ENCODE assay signal across 8 cellular contexts in the genomic region with DNA sequence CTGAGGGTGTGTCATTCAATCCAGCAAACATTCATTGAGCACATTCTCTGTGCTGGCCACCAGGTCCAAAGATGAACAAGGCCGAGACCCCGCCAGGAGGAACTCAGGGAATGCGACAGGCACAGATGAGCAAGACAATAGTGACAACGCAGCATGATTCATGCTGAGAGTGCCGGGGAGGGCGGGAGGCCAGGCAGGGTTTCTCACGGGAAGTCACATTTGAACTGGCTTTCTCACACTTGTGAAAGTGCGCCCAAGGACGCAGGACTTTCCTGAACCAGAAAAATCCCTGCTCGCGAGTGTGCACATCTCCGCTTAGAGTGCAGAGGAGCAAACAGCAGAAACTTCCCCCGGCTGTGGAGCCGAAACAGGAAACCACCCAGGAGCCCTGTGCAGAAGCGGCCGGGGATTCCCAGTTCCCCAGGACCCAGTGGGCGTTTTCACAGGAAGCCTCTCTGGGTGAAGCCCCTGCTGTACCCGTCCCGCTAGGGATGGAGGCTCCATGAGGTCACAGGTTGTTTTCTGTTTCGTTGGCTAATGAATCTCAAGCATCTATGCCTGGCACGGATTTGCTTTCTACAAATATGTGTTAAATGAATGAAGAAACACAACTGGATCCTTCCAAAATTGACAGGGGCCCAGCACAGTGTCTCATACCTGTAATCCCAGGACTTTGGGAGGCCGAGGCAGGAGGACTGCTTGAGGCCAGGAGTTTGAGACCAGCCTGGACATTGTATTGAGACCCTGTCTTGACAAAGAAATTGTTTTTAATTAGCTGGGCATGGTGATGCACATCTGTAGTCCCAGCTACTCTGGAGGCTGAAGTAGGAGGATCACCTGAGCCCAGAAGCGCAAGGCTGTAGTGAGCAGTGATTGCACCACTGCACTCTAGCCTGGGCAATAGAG.
A peak's percentile ranks its signal among the peaks of the same experiment; 100 is the strongest.
DNase-seq lines count a peak whose midpoint lies in the region; ATAC-seq and TF ChIP-seq lines count a peak whose summit lies in the region.

No MANE protein-coding gene starts in this region.

- H3K27me3 Mint-ChIP-seq in CD8-positive, alpha-beta T cell (ENCODE audit: low read depth): no peaks in the 10 kb centered on the region

- POLR2A ChIA-PET in CD8-positive, alpha-beta T cell (lab: Charles Lee): interaction anchor here (1.9 kb wide), 1 partner anchor 127 kb away, joined by 8 read pairs; no protein-coding TSS in a partner anchor

- peak overlapping the region; percentile 96 for H3K27ac Mint-ChIP-seq in CD8-positive, alpha-beta T cell

- WGBS in HUES64: 21% methylated on average over 23 of the region's 23 CpGs
- 15 to 26% methylated on average over 23 of the region's 23 CpGs for WGBS in lung, 2 donors

- no peaks in the 10 kb centered on the region for H3K36me3 ChIP-seq in CD8-positive, alpha-beta T cell (ENCODE audit: insufficient read depth, low read length)
- H3K36me3 ChIP-seq in HUES64 (ENCODE audit: insufficient read depth, low read length) (no peaks in the 10 kb centered on the region), lung (ENCODE audit: control insufficient read depth in 2 of 2, insufficient read depth in 2 of 2, low read length in 2 of 2) (no peaks in the 10 kb centered on the region)

- peaks cover 60% of the 10 kb centered on the region for H3K4me1 Mint-ChIP-seq in CD8-positive, alpha-beta T cell (ENCODE audit: low read depth)

- H3K36me3 Mint-ChIP-seq in CD8-positive, alpha-beta T cell: no peaks in the 10 kb centered on the region

- ATAC-seq in CD8-positive, alpha-beta T cell: peak; percentile 20
- ATAC-seq in GM21528 (IDR thresholded peaks at IDR 0.05; ENCODE audit: low FRiP score, unreplicated experiment) (peak; percentile 51), lung (ENCODE audit: insufficient read depth, low FRiP score) (peak; percentile 53)

- H3K4me1 ChIP-seq in CD8-positive, alpha-beta T cell (ENCODE audit: insufficient read depth, low read length): peaks cover 60% of the 10 kb centered on the region
- peaks cover 10% of the 10 kb centered on the region; the same call in 1 of the 2 replicates for H3K4me1 ChIP-seq in HUES64 (ENCODE audit: insufficient read depth, low read length)
- H3K4me1 ChIP-seq in lung (ENCODE audit: control insufficient read depth in 2 of 2, insufficient read depth in 2 of 2, low read length in 2 of 2): peaks cover 0 to 5% of the 10 kb centered on the region in 2 donors

- no peak overlapping the region for H3K9ac ChIP-seq in HUES64 (ENCODE audit: low read depth, low read length)

- no peaks in the 10 kb centered on the region for H3K9me3 ChIP-seq in CD8-positive, alpha-beta T cell (ENCODE audit: low read length)
- no peaks in the 10 kb centered on the region for H3K9me3 ChIP-seq in HUES64 (ENCODE audit: insufficient read depth, low read depth, low read length)
- H3K9me3 ChIP-seq in lung (ENCODE audit: control insufficient read depth in 2 of 2, insufficient read depth in 1 of 2, low read length in 1 of 2): no peaks in the 10 kb centered on the region

- no peak for TF ChIP-seq CTCF in CD8-positive, alpha-beta T cell (IDR thresholded peaks at IDR 0.05)
- TF ChIP-seq CTCF in lung (IDR thresholded peaks at IDR 0.05; ENCODE audit: control extremely low read depth, extremely low read depth): no peak

- peak overlapping the region; percentile 50 for H3K27ac ChIP-seq in CD8-positive, alpha-beta T cell (ENCODE audit: low read depth, low read length)
- H3K27ac ChIP-seq in HUES64 (ENCODE audit: low read depth, low read length) (no peak overlapping the region; the same call in 1 of the 2 replicates), cingulate gyrus (ENCODE audit: low read depth, low read length) (peak overlapping the region; percentile 19), lung (ENCODE audit: low read depth in 1 of 2, low read length in 1 of 2) (peak overlapping the region in 1 of 2 donors; percentile 13)

- CTCF ChIA-PET in CD8-positive, alpha-beta T cell (lab: Charles Lee): interaction anchor here (0.9 to 14.9 kb wide), 9 partner anchors 12 to 257 kb away, joined by 3 to 402 read pairs (median 42); no protein-coding TSS in a partner anchor

- peak overlapping the region; percentile 0 for H3K4me3 ChIP-seq in CD8-positive, alpha-beta T cell (ENCODE audit: low read depth, low read length)
- H3K4me3 ChIP-seq in HUES64 (ENCODE audit: low read length): peak overlapping the region; percentile 12; the same call in 1 of the 2 replicates
- H3K4me3 ChIP-seq in lung: no peak overlapping the region

- H3K4me3 Mint-ChIP-seq in CD8-positive, alpha-beta T cell: peak overlapping the region; percentile 81

- no peaks in the 10 kb centered on the region for H3K27me3 ChIP-seq in CD8-positive, alpha-beta T cell (ENCODE audit: insufficient read depth, low read length)
- H3K27me3 ChIP-seq in HUES64 (ENCODE audit: insufficient read depth, low read length): no peaks in the 10 kb centered on the region
- H3K27me3 ChIP-seq in lung (ENCODE audit: control insufficient read depth, insufficient read depth): no peaks in the 10 kb centered on the region

- H3K9me3 Mint-ChIP-seq in CD8-positive, alpha-beta T cell: no peaks in the 10 kb centered on the region

- DNase-seq in CD8-positive, alpha-beta T cell: peak; percentile 44 to 87 (median 75)
- peak; percentile 74 to 89 for DNase-seq in activated CD4-positive, alpha-beta T cell treated with anti-CD3 and anti-CD28 coated beads for 24 hours (ENCODE audit: low read depth in 2 of 2)
- DNase-seq in lung (ENCODE audit: low spot score) (peak; percentile 62), SK-N-DZ (ENCODE audit: low spot score) (no peak)
- DNase-seq in stimulated activated CD8-positive, alpha-beta memory T cell treated with anti-CD3 and anti-CD28 coated beads, Interleukin-15, amount 100 ng/mL, for 1 hour (ENCODE audit: low read depth): peak; percentile 49

- intact Hi-C loops in CD8-positive, alpha-beta T cell (cut with DNase I, micrococcal nuclease): loop anchor here in 1 of 2 experiments (1.0 to 10.0 kb wide), 2 partner anchors 13 to 1242 kb away; a partner anchor contains a TSS
